19 cellular contexts compared by ENCODE assay signal in the genomic region with DNA sequence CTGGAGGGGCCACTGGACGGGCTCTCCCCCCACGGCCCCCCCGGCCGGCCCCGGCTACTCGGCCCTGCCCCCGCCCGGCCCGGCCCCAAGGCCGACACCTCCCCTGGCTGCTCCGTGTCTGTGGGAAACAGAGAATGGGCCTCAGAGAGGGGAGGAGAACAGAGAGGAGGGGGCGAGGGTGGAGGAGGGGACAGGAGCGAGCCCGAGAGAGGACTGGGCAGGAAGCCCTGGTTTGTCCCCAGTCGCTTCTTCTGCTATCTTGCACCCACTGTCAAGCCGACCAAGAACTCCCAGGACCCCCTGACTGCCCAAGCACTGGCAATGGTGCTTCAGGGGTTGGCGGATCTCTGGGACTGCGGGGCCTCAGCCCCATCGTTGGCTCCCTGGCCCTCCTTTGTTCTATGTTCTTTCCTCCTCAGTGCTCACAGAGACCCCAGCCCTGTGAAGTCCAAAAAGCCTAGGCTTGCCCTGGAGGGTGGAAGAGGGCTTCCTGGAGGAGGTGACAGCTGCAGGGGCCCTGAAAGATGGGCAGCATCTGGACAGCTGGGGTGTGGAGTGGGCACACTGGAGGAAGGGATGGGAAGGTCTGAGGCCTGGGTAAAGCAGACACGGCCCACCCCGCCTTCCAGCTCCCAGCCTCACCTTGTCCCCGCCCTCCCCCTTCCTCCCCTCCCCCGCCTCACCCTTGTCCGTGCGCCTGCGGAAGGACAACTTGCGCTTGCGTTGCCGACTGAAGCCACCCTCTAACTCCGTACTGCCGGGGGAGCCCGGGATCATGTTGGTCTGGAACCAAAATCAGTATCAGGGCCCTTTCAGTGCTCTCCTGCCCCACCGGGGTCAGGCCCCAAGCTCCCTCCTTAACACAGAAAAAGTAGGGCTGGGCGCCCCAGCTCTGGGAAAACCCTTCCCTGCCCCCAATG. TPM values are rescaled to one million over a fixed set of nuclear protein-coding genes. Genes with fewer than 3 reads are reported as not detected.
DNase-seq lines count a peak whose midpoint lies in the region; ATAC-seq and TF ChIP-seq lines count a peak whose summit lies in the region.
"Had no signal": no experiment of that assay in that cellular context is flagged by ENCODE, and none has a peak within 500 bp of the region (broad histone marks: within the 10 kb centered on the region; RNA-seq: fewer than 3 reads in every experiment).

No MANE protein-coding gene starts in this region.

- peak overlapping the region; percentile 46 for H3K4me3 Mint-ChIP-seq in glutamatergic neuron (ENCODE audit: unreplicated experiment)
- peak overlapping the region; percentile 53 to 68 (median 63) for H3K4me3 Mint-ChIP-seq in nephron
- H3K4me3 Mint-ChIP-seq in activated CD4-positive, alpha-beta memory T cell treated with anti-CD3 and anti-CD28 coated beads, Interleukin-2, amount 10 ng/mL, durations not matched to agents 7 days and 5 days = no peak overlapping the region
- H3K4me3 Mint-ChIP-seq: IgD-negative memory B cell had no signal

- TF ChIP-seq POLR2A in heart left ventricle (IDR thresholded peaks at IDR 0.05) (no peak), erythroblast (IDR thresholded peaks at IDR 0.05; ENCODE audit: low read length) (no peak)

- ATAC-seq in heart left ventricle (no peak), left ventricle myocardium superior (no peak)
- ATAC-seq: activated naive CD4-positive, alpha-beta T cell treated with anti-CD3 and anti-CD28 coated beads, Interleukin-2, amount 50 U/mL, for 72 hours had no signal

- peaks cover 0 to 16% (median 0%) of the 10 kb centered on the region in 9 donors for H3K27me3 ChIP-seq in heart left ventricle
- H3K27me3 ChIP-seq: uterus had no signal

- POLR2A ChIA-PET in activated CD4-positive, alpha-beta memory T cell treated with anti-CD3 and anti-CD28 coated beads, Interleukin-2, amount 10 ng/mL, durations not matched to agents 7 days and 5 days (lab: Charles Lee) = interaction anchor here (1.4 kb wide), 1 partner anchor 17 kb away, joined by 3 read pairs; no protein-coding TSS in a partner anchor

- H3K9me3 Mint-ChIP-seq in glutamatergic neuron (ENCODE audit: unreplicated experiment) = peaks cover 4% of the 10 kb centered on the region
- H3K9me3 Mint-ChIP-seq in nephron = no peaks in the 10 kb centered on the region
- H3K9me3 Mint-ChIP-seq in activated CD4-positive, alpha-beta memory T cell treated with anti-CD3 and anti-CD28 coated beads, Interleukin-2, amount 10 ng/mL, durations not matched to agents 7 days and 5 days = no peaks in the 10 kb centered on the region
- H3K9me3 Mint-ChIP-seq: activated naive CD4-positive, alpha-beta T cell treated with anti-CD3 and anti-CD28 coated beads, Interleukin-2, amount 50 U/mL, for 72 hours; IgD-negative memory B cell had no signal

- H3K27ac ChIP-seq in heart left ventricle = peak overlapping the region in 4 of 12 donors; percentile 45 to 88 (median 68)
- H3K27ac ChIP-seq: uterus, WERI-Rb-1 had no signal

- CTCF ChIA-PET in activated CD4-positive, alpha-beta memory T cell treated with anti-CD3 and anti-CD28 coated beads, Interleukin-2, amount 10 ng/mL, durations not matched to agents 7 days and 5 days (lab: Charles Lee) = no interaction called here

- H3K36me3 Mint-ChIP-seq in glutamatergic neuron (ENCODE audit: unreplicated experiment) (no peaks in the 10 kb centered on the region), nephron (ENCODE audit: low read depth) (peaks cover 9% of the 10 kb centered on the region)
- H3K36me3 Mint-ChIP-seq in activated CD4-positive, alpha-beta memory T cell treated with anti-CD3 and anti-CD28 coated beads, Interleukin-2, amount 10 ng/mL, durations not matched to agents 7 days and 5 days (ENCODE audit: low read depth) = no peaks in the 10 kb centered on the region
- H3K36me3 Mint-ChIP-seq: activated naive CD4-positive, alpha-beta T cell treated with anti-CD3 and anti-CD28 coated beads, Interleukin-2, amount 50 U/mL, for 72 hours; IgD-negative memory B cell had no signal

- WGBS in heart left ventricle, 4 donors = 34 to 40% (median 37%) methylated on average over 32 to 34 of the region's 34 CpGs

- H3K4me1 ChIP-seq in heart left ventricle = peaks cover 0 to 53% (median 7%) of the 10 kb centered on the region in 12 donors
- H3K4me1 ChIP-seq: uterus had no signal

- peak; percentile 4 to 51 (median 15) for DNase-seq in heart left ventricle
- DNase-seq in left ventricle myocardium superior = no peak
- DNase-seq in glutamatergic neuron = peak; percentile 23
- DNase-seq in Ammon's horn (ENCODE audit: low spot score) = no peak
- DNase-seq in activated CD4-positive, alpha-beta memory T cell treated with anti-CD3 and anti-CD28 coated beads, Interleukin-2, amount 10 ng/mL, durations not matched to agents 7 days and 5 days = no peak
- DNase-seq in erythroblast (lab: John Stamatoyannopoulos, UW) = no peak
- no peak for DNase-seq in NCI-H345 treated with DMSO at 0.1 percent for 48 hours (lab: John Stamatoyannopoulos, UW; ENCODE audit: unreplicated experiment)
- DNase-seq: Caco-2; effector CD8-positive, alpha-beta T cell; HCEC 1CT; NCI-H1048; RPMI8226; stimulated activated naive CD4-positive, alpha-beta T cell; uterus had no signal

- TF ChIP-seq CTCF in heart left ventricle (IDR thresholded peaks at IDR 0.05) (no peak), glutamatergic neuron (IDR thresholded peaks at IDR 0.05; ENCODE audit: partially characterized antibody, unreplicated experiment) (no peak), nephron (IDR thresholded peaks at IDR 0.05; ENCODE audit: unreplicated experiment in 3 of 3) (no peak)

- H3K27me3 Mint-ChIP-seq in glutamatergic neuron (ENCODE audit: unreplicated experiment) (peaks cover 3% of the 10 kb centered on the region), nephron (ENCODE audit: low read depth) (no peaks in the 10 kb centered on the region)
- H3K27me3 Mint-ChIP-seq in activated CD4-positive, alpha-beta memory T cell treated with anti-CD3 and anti-CD28 coated beads, Interleukin-2, amount 10 ng/mL, durations not matched to agents 7 days and 5 days = peaks cover 5% of the 10 kb centered on the region

- peaks cover 0 to 18% (median 0%) of the 10 kb centered on the region in 9 donors for H3K36me3 ChIP-seq in heart left ventricle
- H3K36me3 ChIP-seq: uterus had no signal

- H3K4me3 ChIP-seq in heart left ventricle = no peak overlapping the region
- H3K4me3 ChIP-seq: uterus had no signal

- H3K4me1 Mint-ChIP-seq in glutamatergic neuron (ENCODE audit: low read depth, unreplicated experiment) (peaks cover 10% of the 10 kb centered on the region), nephron (peaks cover 23% of the 10 kb centered on the region)
- H3K4me1 Mint-ChIP-seq in activated CD4-positive, alpha-beta memory T cell treated with anti-CD3 and anti-CD28 coated beads, Interleukin-2, amount 10 ng/mL, durations not matched to agents 7 days and 5 days = peaks cover under 1% of the 10 kb centered on the region
- H3K4me1 Mint-ChIP-seq: IgD-negative memory B cell had no signal

- H3K9me3 ChIP-seq in heart left ventricle = no peaks in the 10 kb centered on the region
- H3K9me3 ChIP-seq: Caco-2, uterus had no signal

- H3K27ac Mint-ChIP-seq in glutamatergic neuron (ENCODE audit: unreplicated experiment) (no peak overlapping the region), nephron (peak overlapping the region; percentile 33 to 85 (median 48))
- H3K27ac Mint-ChIP-seq in activated CD4-positive, alpha-beta memory T cell treated with anti-CD3 and anti-CD28 coated beads, Interleukin-2, amount 10 ng/mL, durations not matched to agents 7 days and 5 days = no peak overlapping the region
- H3K27ac Mint-ChIP-seq: activated naive CD4-positive, alpha-beta T cell treated with anti-CD3 and anti-CD28 coated beads, Interleukin-2, amount 50 U/mL, for 72 hours; IgD-negative memory B cell had no signal

- intact Hi-C loops in heart left ventricle (cut with DNase I) = no loop called here
- intact Hi-C loops in left ventricle myocardium superior (cut with micrococcal nuclease) = no loop called here

RNA-seq across cellular contexts. Expression of a gene that starts 30.1 kb away (rescaled TPM):
- total RNA-seq in heart left ventricle (100 to 1,000 TPM in 5 of 9 donors, 10 to 100 TPM in 4; 58.1 to 185 (median 104) TPM), left ventricle myocardium superior (107 TPM), glutamatergic neuron (ENCODE audit: unreplicated experiment) (73.7 TPM)
- 100 to 1,000 TPM in 1 of 2 donors, 10 to 100 TPM in 1; 59.8 to 154 TPM for polyA plus RNA-seq in heart left ventricle
- under 1 TPM; 0.15 to 0.38 TPM for total RNA-seq in activated CD4-positive, alpha-beta memory T cell treated with anti-CD3 and anti-CD28 coated beads, Interleukin-2, amount 10 ng/mL, durations not matched to agents 7 days and 5 days
- total RNA-seq: osteocyte had no signal

RNA-seq across cellular contexts. Expression of a gene that starts 42.8 kb away (rescaled TPM):
- total RNA-seq in heart left ventricle = 10 to 100 TPM in 7 of 9 donors, 1 to 10 TPM in 2; 9.4 to 49.4 (median 17.3) TPM
- 10 to 100 TPM in 1 of 2 donors, 1 to 10 TPM in 1; 8.9 to 20.5 TPM for polyA plus RNA-seq in heart left ventricle
- 10.9 TPM for total RNA-seq in left ventricle myocardium superior
- total RNA-seq in glutamatergic neuron (ENCODE audit: unreplicated experiment) = 0.86 TPM
- total RNA-seq in activated CD4-positive, alpha-beta memory T cell treated with anti-CD3 and anti-CD28 coated beads, Interleukin-2, amount 10 ng/mL, durations not matched to agents 7 days and 5 days = 10 to 100 TPM; 27.7 to 30.2 TPM

Comparison
In these comparisons a context has a peak if more than half of its experiments do, and no peak if none do; other contexts are left out.
1. DNase-seq: peak in heart left ventricle (5 of 5) and glutamatergic neuron (single experiment); none in left ventricle myocardium superior (single experiment), Ammon's horn (single experiment), activated CD4-positive, alpha-beta memory T cell treated with anti-CD3 and anti-CD28 coated beads, Interleukin-2, amount 10 ng/mL, durations not matched to agents 7 days and 5 days (single experiment), erythroblast (0 of 2) and NCI-H345 treated with DMSO at 0.1 percent for 48 hours (single experiment).
2. H3K27ac Mint-ChIP-seq: peak in nephron (3 of 3); none in glutamatergic neuron (single experiment) and activated CD4-positive, alpha-beta memory T cell treated with anti-CD3 and anti-CD28 coated beads, Interleukin-2, amount 10 ng/mL, durations not matched to agents 7 days and 5 days (single experiment).
3. RNA of a gene that starts 30.1 kb away (total RNA-seq): 107 TPM in left ventricle myocardium superior (single experiment), 58.1 to 185 TPM in heart left ventricle and 73.7 TPM in glutamatergic neuron (single experiment); 0.15 to 0.38 TPM in activated CD4-positive, alpha-beta memory T cell treated with anti-CD3 and anti-CD28 coated beads, Interleukin-2, amount 10 ng/mL, durations not matched to agents 7 days and 5 days; every median in the first group is over 10 times any median in the second.